8 cellular contexts compared by ENCODE assay signal in the genomic region with DNA sequence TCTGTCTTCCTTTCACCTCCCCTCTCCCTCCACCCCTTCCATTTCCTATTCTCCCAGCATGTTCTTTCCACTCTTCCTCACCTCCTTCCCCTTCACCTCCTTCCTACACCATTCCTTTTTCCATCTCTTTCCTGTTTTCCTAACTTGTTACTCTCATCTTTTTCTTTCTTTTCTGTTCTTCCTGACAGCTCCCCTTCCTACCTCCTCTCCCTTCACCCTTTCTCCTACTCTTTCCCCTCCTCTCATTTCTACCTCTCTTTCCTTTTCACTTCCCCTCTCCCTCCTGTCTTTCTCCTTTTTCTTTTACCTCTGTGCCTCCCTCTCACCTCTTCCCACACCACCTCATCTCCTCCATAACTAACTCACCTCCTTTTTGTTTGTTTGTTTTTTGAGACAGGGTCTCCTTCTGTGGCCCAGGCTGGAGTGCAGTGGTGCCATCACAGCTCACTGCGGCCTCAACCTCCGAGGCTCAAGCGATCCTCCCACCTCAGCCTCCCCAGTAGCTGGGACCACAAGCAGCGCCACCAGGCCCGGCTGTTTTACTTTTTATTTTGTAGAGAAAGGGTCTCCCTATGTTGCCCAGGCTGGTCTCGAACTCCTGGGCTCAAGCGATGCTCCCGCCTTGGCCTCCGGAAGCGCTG. TPM values are rescaled to one million over a fixed set of nuclear protein-coding genes. Genes with fewer than 3 reads are reported as not detected.
DNase-seq lines count a peak whose midpoint lies in the region; ATAC-seq, FAIRE-seq and TF ChIP-seq lines count a peak whose summit lies in the region.

No MANE protein-coding gene starts in this region.

- peak overlapping the region; percentile 98 for H3K4me3 ChIP-seq in BLaER1
- peak overlapping the region; percentile 99 for H3K4me3 ChIP-seq in OCI-LY1 (ENCODE audit: low read depth, low read length, poor library complexity, severe bottlenecking)
- H3K4me3 ChIP-seq in H1 (ENCODE audit: extremely low read depth in 1 of 4, insufficient read depth in 2 of 4, low read depth in 3 of 4, low read length in 4 of 4), result peak overlapping the region; percentile 65 to 94 (median 91)
- H3K4me3 ChIP-seq in neural progenitor cell, result peak overlapping the region; percentile 70

- H3K36me3 Mint-ChIP-seq in neural progenitor cell, result no peaks in the 10 kb centered on the region

- no peak overlapping the region for H3K23ac ChIP-seq in H1 (ENCODE audit: insufficient read length)

- CTCF ChIA-PET in H1 (lab: Charles Lee; ENCODE audit: partially characterized antibody), result interaction anchor here (2.3 to 3.1 kb wide), 2 partner anchors 263 to 285 kb away, joined by 8 to 9 read pairs; no protein-coding TSS in a partner anchor

- H3K4me1 ChIP-seq in BLaER1 (peaks cover 45% of the 10 kb centered on the region), OCI-LY1 (ENCODE audit: insufficient read depth, low read length, severe bottlenecking) (peaks cover 40% of the 10 kb centered on the region), H1 (replicated peaks in 1 of 4; ENCODE audit: control insufficient read depth in 3 of 4, insufficient read depth in 4 of 4, low read length in 3 of 4) (peaks cover 0 to 3% (median 0%) of the 10 kb centered on the region in 4 experiments; a peak in 2 of 7 replicates), neural progenitor cell (peaks cover 9% of the 10 kb centered on the region)

- H3K4ac ChIP-seq in H1 (replicated peaks; ENCODE audit: insufficient read length, low read depth, low read length), result no peak overlapping the region

- H4K91ac ChIP-seq in H1 (replicated peaks; ENCODE audit: insufficient read length, low read length), result no peak overlapping the region

- H3K27me3 ChIP-seq in BLaER1 (no peaks in the 10 kb centered on the region), OCI-LY1 (ENCODE audit: insufficient read depth, low read length) (0 out of 2 replicates have a peak, but pooled peaks cover 4% of the 10 kb centered on the region), H1 (replicated peaks in 1 of 4; ENCODE audit: control insufficient read depth in 3 of 4, extremely low read depth in 1 of 4, insufficient read depth in 3 of 4, low read length in 3 of 4) (no peaks in the 10 kb centered on the region), neural progenitor cell (no peaks in the 10 kb centered on the region)

- WGBS in H1 (ENCODE audit: extremely low coverage in 1 of 2, insufficient coverage in 1 of 2, insufficient read length in 1 of 2, insufficient replicate concordance in 2 of 2, low coverage in 1 of 2, low lambda C conversion rate in 2 of 2, missing lambda C conversion rate in 1 of 2), 2 experiments, result 25% methylated on average over 4 of the region's 10 CpGs; no CpG with 5 or more reads in 1 of the 2 experiments

- peak overlapping the region; percentile 96 for H3K4me2 ChIP-seq in BLaER1
- peak overlapping the region; percentile 88 for H3K4me2 ChIP-seq in OCI-LY1 (ENCODE audit: low read length)
- H3K4me2 ChIP-seq in H1 (ENCODE audit: insufficient read depth in 1 of 2, low read depth in 2 of 2, low read length in 2 of 2), result peak overlapping the region; percentile 94 to 97
- peak overlapping the region; percentile 84 for H3K4me2 ChIP-seq in neural progenitor cell

- H2BK20ac ChIP-seq in H1 (ENCODE audit: low read length), result no peak overlapping the region

- peaks cover 32% of the 10 kb centered on the region for H4K20me1 ChIP-seq in BLaER1
- no peaks in the 10 kb centered on the region for H4K20me1 ChIP-seq in OCI-LY1 (ENCODE audit: insufficient read depth, low read length)
- peaks cover 0 to 2% of the 10 kb centered on the region in 2 experiments for H4K20me1 ChIP-seq in H1 (replicated peaks in 1 of 2; ENCODE audit: control insufficient read depth in 1 of 2, insufficient read depth in 2 of 2, low read length in 2 of 2)
- H4K20me1 ChIP-seq in neural progenitor cell (ENCODE audit: low read depth), result no peaks in the 10 kb centered on the region

- no peak overlapping the region for H2BK15ac ChIP-seq in H1 (ENCODE audit: low read length)

- H3K27ac ChIP-seq in BLaER1 (peak overlapping the region; percentile 96), OCI-LY1 (ENCODE audit: low read depth, low read length, poor library complexity, severe bottlenecking) (no peak overlapping the region), H1 (ENCODE audit: low read depth, low read length) (no peak overlapping the region), neural progenitor cell (no peak overlapping the region)

- H3K36me3 ChIP-seq in BLaER1 (no peaks in the 10 kb centered on the region), OCI-LY1 (ENCODE audit: insufficient read depth, low read length) (no peaks in the 10 kb centered on the region), H1 (ENCODE audit: control insufficient read depth in 2 of 4, insufficient read depth in 4 of 4, low read length in 3 of 4) (no peaks in the 10 kb centered on the region), neural progenitor cell (no peaks in the 10 kb centered on the region)

- H3K79me2 ChIP-seq in OCI-LY1 (ENCODE audit: insufficient read depth, low read length), result peaks cover 31% of the 10 kb centered on the region
- H3K79me2 ChIP-seq in H1 (ENCODE audit: control insufficient read depth in 1 of 2, insufficient read depth in 2 of 2, low read length in 2 of 2), result peaks cover 0 to 35% of the 10 kb centered on the region in 2 experiments; a peak in 2 of 4 replicates
- peaks cover 37% of the 10 kb centered on the region for H3K79me2 ChIP-seq in neural progenitor cell (ENCODE audit: low read depth)

- POLR2A ChIA-PET in H1 (lab: Charles Lee; ENCODE audit: partially characterized antibody), result interaction anchor here (0.7 to 2.0 kb wide), 5 partner anchors 11 to 277 kb away, joined by 3 to 7 read pairs (median 4); no protein-coding TSS in a partner anchor

- TF ChIP-seq POLR2A in H1 (IDR thresholded peaks at IDR 0.05; ENCODE audit: control extremely low read depth in 1 of 2, low read depth in 2 of 2, low read length in 2 of 2), result no peak

- TF ChIP-seq CTCF in OCI-LY1 (IDR thresholded peaks at IDR 0.05; ENCODE audit: low read length) (no peak), H1 (IDR thresholded peaks at IDR 0.05; ENCODE audit: control extremely low read depth in 1 of 3, insufficient read depth in 1 of 3, low read depth in 1 of 3, low read length in 3 of 3) (no peak), neural progenitor cell (IDR thresholded peaks at IDR 0.05) (no peak)

- no peak overlapping the region for H3K14ac ChIP-seq in H1 (ENCODE audit: insufficient read length)

- no peaks in the 10 kb centered on the region for H3K9me3 ChIP-seq in BLaER1
- no peaks in the 10 kb centered on the region for H3K9me3 ChIP-seq in OCI-LY1 (ENCODE audit: low read length)
- no peaks in the 10 kb centered on the region for H3K9me3 ChIP-seq in H1 (ENCODE audit: insufficient read depth in 2 of 2, low read depth in 1 of 2, low read length in 1 of 2)
- H3K9me3 ChIP-seq in neural progenitor cell (ENCODE audit: low read depth), result no peaks in the 10 kb centered on the region

- no peaks in the 10 kb centered on the region for H3K9me2 ChIP-seq in OCI-LY1 (ENCODE audit: low read depth, low read length)

- DNase-seq in H1 (ENCODE audit: low read depth in 1 of 2, low spot score in 2 of 2) (no peak), neural progenitor cell (ENCODE audit: low spot score) (no peak)
- no peak for DNase-seq in stimulated activated CD4-positive, alpha-beta T cell treated with anti-CD3 and anti-CD28 coated beads, Interleukin-12 subunit alpha, Interleukin-12 subunit beta, amount 100 ng/mL, for 4 hours

- H3K4me1 Mint-ChIP-seq in neural progenitor cell, result peaks cover 30% of the 10 kb centered on the region

- H3K23me2 ChIP-seq in H1 (ENCODE audit: low read depth, low read length), result peaks cover 8% of the 10 kb centered on the region

- no peak overlapping the region for H4K8ac ChIP-seq in H1 (ENCODE audit: extremely low read depth, insufficient read depth, low read length)

- no peaks in the 10 kb centered on the region for H3K27me3 Mint-ChIP-seq in neural progenitor cell (ENCODE audit: insufficient read depth, low read depth)

- no peak for TF ChIP-seq EP300 in H1 (IDR thresholded peaks at IDR 0.05; ENCODE audit: borderline replicate concordance in 1 of 2, low read depth in 2 of 2, low read length in 2 of 2)

- H3K56ac ChIP-seq in H1 (replicated peaks; ENCODE audit: insufficient read length, low read depth, low read length), result no peak overlapping the region

- no peaks in the 10 kb centered on the region for H3K9me3 Mint-ChIP-seq in neural progenitor cell

- H2AK5ac ChIP-seq in H1 (ENCODE audit: low read depth, low read length), result 0 out of 2 replicates have a peak overlapping the region, but pooled peaks have one; percentile 93

- H3K18ac ChIP-seq in H1 (ENCODE audit: extremely low read depth, low read length), result no peak overlapping the region

- no peak overlapping the region for H4K5ac ChIP-seq in H1 (ENCODE audit: insufficient read length, low read depth, low read length)

- H3K9ac ChIP-seq in BLaER1 (peak overlapping the region; percentile 98), OCI-LY1 (ENCODE audit: low read length) (peak overlapping the region; percentile 72), H1 (replicated peaks in 1 of 4; ENCODE audit: extremely low read depth in 1 of 4, low read depth in 3 of 4, low read length in 3 of 4) (peak overlapping the region in 1 of 4 experiments; percentile 91; a peak in 2 of 7 replicates), neural progenitor cell (no peak overlapping the region)

- H2BK12ac ChIP-seq in H1 (ENCODE audit: low read depth, low read length), result 0 out of 2 replicates have a peak overlapping the region, but pooled peaks have one; percentile 99

- no peak for FAIRE-seq in H1 (lab: Jason Lieb, UNC)

- 0 out of 2 replicates have a peak overlapping the region, but pooled peaks have one; percentile 95 for H2BK5ac ChIP-seq in H1 (ENCODE audit: low read depth, low read length)

- H3F3A ChIP-seq in OCI-LY1 (ENCODE audit: insufficient read depth, low read length), result peaks cover 7% of the 10 kb centered on the region; the same call in 1 of the 2 replicates
- peaks cover 7% of the 10 kb centered on the region for H3F3A ChIP-seq in neural progenitor cell (ENCODE audit: low read depth)

- H3K27ac Mint-ChIP-seq in neural progenitor cell, result no peak overlapping the region

- no peak for TF ChIP-seq RAD21 in H1 (IDR thresholded peaks at IDR 0.05 in 1 of 2, conservative IDR thresholded peaks at IDR 0.05 in 1 of 2; ENCODE audit: low read depth in 2 of 2, low read length in 2 of 2)

- ATAC-seq in HG02981 (IDR thresholded peaks at IDR 0.05; ENCODE audit: unreplicated experiment) (no peak), HG03378 (IDR thresholded peaks at IDR 0.05; ENCODE audit: unreplicated experiment) (no peak)
- no peak for ATAC-seq in activated CD4-positive, CD25-positive, alpha-beta regulatory T cell treated with anti-CD3 and anti-CD28 coated beads, Interleukin-2, amount 50 U/mL, for 24 hours

- no peak overlapping the region for H2BK120ac ChIP-seq in H1 (replicated peaks; ENCODE audit: low read depth, low read length)

- H3K4me3 Mint-ChIP-seq in neural progenitor cell, result peak overlapping the region; percentile 90

- H2AFZ ChIP-seq in OCI-LY1 (ENCODE audit: low read length), result no peak overlapping the region
- H2AFZ ChIP-seq in H1 (ENCODE audit: low read length), result no peak overlapping the region; the same call in 1 of the 2 replicates
- peak overlapping the region; percentile 88 for H2AFZ ChIP-seq in neural progenitor cell (replicated peaks)

- no peaks in the 10 kb centered on the region for H3K79me1 ChIP-seq in H1 (ENCODE audit: low read depth, low read length)

RNA-seq across cellular contexts. Expression of a gene that starts 0.9 kb away (rescaled TPM):
- 21.5 and 21.8 TPM in 2 replicates for total RNA-seq in H1 (2021; fragmentation: NEBNext Ultra II Directional; extraction: Animal tissue kit (Norgen Biotek cat#: 25700))
- polyA plus RNA-seq in H1 (2011; rRNA removed), result 6.7 and 8.1 TPM in 2 replicates
- polyA plus RNA-seq in H1 (2011; cell fraction: cytosol; rRNA removed), result 9.4 TPM
- 14.0 TPM for polyA plus RNA-seq in H1 (2011; cell fraction: nucleus; rRNA removed)
- 8.8 to 14.4 TPM (median 12.1 TPM) in 4 replicates for polyA plus RNA-seq in H1 (2012, experiment 1 of 2)
- polyA plus RNA-seq in H1 (2012, experiment 2 of 2), result 0.66 TPM
- polyA plus RNA-seq in H1 (2013, experiment 1 of 2), result 9.1 TPM
- polyA plus RNA-seq in H1 (2013, experiment 2 of 2), result 9.3 TPM
- 33.0 and 42.7 TPM in 2 replicates for polyA minus RNA-seq in H1 (2011; rRNA and poly(A)+ RNA removed)
- polyA minus RNA-seq in H1 (2011; cell fraction: cytosol; rRNA and poly(A)+ RNA removed), result 15.7 TPM
- 33.7 TPM for polyA minus RNA-seq in H1 (2011; cell fraction: nucleus; rRNA and poly(A)+ RNA removed)
- 13.9 and 16.6 TPM in 2 replicates for total RNA-seq in neural progenitor cell (ENCODE audit: low replicate concordance)
